Comparison of ENCODE assay signal across 9 cellular contexts in the genomic region with DNA sequence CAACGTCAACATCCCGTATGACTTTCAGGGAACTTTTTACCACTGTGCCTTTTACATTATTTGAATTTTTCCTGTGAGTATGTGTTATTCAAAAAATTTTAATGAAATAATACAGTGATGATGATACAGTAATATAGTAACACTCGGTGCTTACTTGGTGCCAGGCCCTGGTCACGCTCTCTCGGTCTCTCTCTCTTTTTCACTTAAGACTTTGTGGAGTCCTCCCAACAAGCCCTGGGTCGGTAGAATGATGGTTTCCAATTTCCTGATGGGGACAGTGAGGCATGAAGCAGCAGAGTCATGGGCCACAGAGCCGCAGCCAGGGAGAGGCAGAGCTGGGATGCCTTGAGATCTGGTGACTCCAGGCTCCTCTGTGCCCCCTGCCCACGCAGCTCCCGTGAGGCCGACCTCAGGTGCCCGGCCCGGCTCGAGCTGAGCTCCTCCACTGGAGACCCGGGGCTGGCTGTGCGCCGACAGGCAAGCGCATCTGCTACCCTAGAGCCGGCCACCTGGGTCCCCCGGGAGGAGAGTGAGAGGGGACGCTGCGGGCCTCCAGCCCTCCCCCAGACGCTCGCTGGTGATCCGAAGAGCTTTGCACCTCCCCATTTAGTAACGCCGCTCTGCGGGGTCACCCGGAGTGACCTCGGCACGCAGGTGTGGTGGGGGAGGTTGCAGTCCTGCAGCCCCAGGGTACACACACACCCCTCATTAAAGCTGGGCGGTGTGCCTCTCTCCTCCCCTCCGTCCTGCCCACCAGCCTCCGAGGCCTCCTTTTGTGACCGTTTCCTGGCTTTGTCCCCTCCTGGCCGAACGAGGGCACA. TPM values are rescaled to one million over a fixed set of nuclear protein-coding genes. Genes with fewer than 3 reads are reported as not detected.
DNase-seq lines count a peak whose midpoint lies in the region; ATAC-seq and TF ChIP-seq lines count a peak whose summit lies in the region.
"Had no signal": no experiment of that assay in that cellular context is flagged by ENCODE, and none has a peak within 500 bp of the region (broad histone marks: within the 10 kb centered on the region; RNA-seq: fewer than 3 reads in every experiment).

No MANE protein-coding gene starts in this region.

- peaks cover 0 to 32% (median 6%) of the 10 kb centered on the region in 4 donors for H3K4me1 ChIP-seq in upper lobe of left lung

- DNase-seq in NCI-H748 (lab: John Stamatoyannopoulos, UW; ENCODE audit: unreplicated experiment), result peak; percentile 31
- DNase-seq in NCI-H748 treated with DMSO at 0.1 percent for 48 hours (lab: John Stamatoyannopoulos, UW), result no peak
- DNase-seq in amniotic epithelial cell (ENCODE audit: low read depth), result peak; percentile 86
- peak; percentile 77 for DNase-seq in iPS-NIHi11 (ENCODE audit: low spot score)
- peak in 1 of 2 donors; percentile 81 for DNase-seq in upper lobe of left lung
- DNase-seq in omental fat pad (ENCODE audit: low spot score), result no peak

- H3K27me3 ChIP-seq in upper lobe of left lung, result no peaks in the 10 kb centered on the region

- TF ChIP-seq EP300 in upper lobe of left lung (IDR thresholded peaks at IDR 0.05), result no peak

- peak in 1 of 2 donors; percentile 19 for ATAC-seq in upper lobe of left lung (ENCODE audit: low FRiP score in 2 of 2)
- ATAC-seq in omental fat pad (ENCODE audit: low FRiP score), result no peak
- no peak for ATAC-seq in GM21367 (IDR thresholded peaks at IDR 0.05; ENCODE audit: unreplicated experiment)
- ATAC-seq in GM21576 (IDR thresholded peaks at IDR 0.05; ENCODE audit: unreplicated experiment), result no peak

- H3K9me3 ChIP-seq in upper lobe of left lung, result no peaks in the 10 kb centered on the region

- peak overlapping the region in 1 of 4 donors; percentile 29 for H3K27ac ChIP-seq in upper lobe of left lung

- 50 to 52% methylated on average over 19 to 23 of the region's 36 CpGs for WGBS in upper lobe of left lung, 2 donors

- no peak for TF ChIP-seq CTCF in upper lobe of left lung (IDR thresholded peaks at IDR 0.05)
- TF ChIP-seq CTCF in omental fat pad (IDR thresholded peaks at IDR 0.05), result no peak

- no peak for TF ChIP-seq POLR2A in upper lobe of left lung (IDR thresholded peaks at IDR 0.05)

- H3K36me3 ChIP-seq in upper lobe of left lung, result no peaks in the 10 kb centered on the region

- peak overlapping the region in 3 of 4 donors; percentile 17 to 33 (median 18) for H3K4me3 ChIP-seq in upper lobe of left lung

RNA-seq across cellular contexts. Expression of a gene that starts 4.4 kb away (rescaled TPM):
- total RNA-seq in upper lobe of left lung (1 to 10 TPM in 1 of 6 donors, under 1 TPM in 2, not detected in 3; 0.30 to 1.6 (median 0.94) TPM), omental fat pad (1 to 10 TPM in 1 of 4 donors, under 1 TPM in 2, not detected in 1; 0.36 to 1.5 (median 0.79) TPM)
- total RNA-seq: T-helper 1 cell treated with Interleukin-12 subunit alpha and Interleukin-12 subunit beta and Interleukin-4 antibody, amounts not matched to agents 30 ng/mL and 1 ng/mL, for 36 hours had no signal

RNA-seq across cellular contexts. Expression of a gene that starts 12.8 kb away (rescaled TPM):
- total RNA-seq in upper lobe of left lung (not detected), omental fat pad (under 1 TPM in 1 of 4 donors, not detected in 3; 0.56 TPM)
- total RNA-seq: T-helper 1 cell treated with Interleukin-12 subunit alpha and Interleukin-12 subunit beta and Interleukin-4 antibody, amounts not matched to agents 30 ng/mL and 1 ng/mL, for 36 hours had no signal

RNA-seq across cellular contexts. Expression of a gene that starts 30.9 kb away (rescaled TPM):
- total RNA-seq in upper lobe of left lung (10 to 100 TPM in 2 of 6 donors, 1 to 10 TPM in 4; 3.5 to 19.2 (median 8.4) TPM), omental fat pad (1 to 10 TPM; 1.3 to 4.0 (median 2.3) TPM)

RNA-seq across cellular contexts. Expression of a gene that starts 49.6 kb away (rescaled TPM):
- total RNA-seq in upper lobe of left lung (10 to 100 TPM; 11.1 to 21.6 (median 16.3) TPM), omental fat pad (1 to 10 TPM; 4.2 to 7.1 (median 5.0) TPM)

RNA-seq across cellular contexts. Expression of a gene that starts 50.4 kb away (rescaled TPM):
- total RNA-seq in upper lobe of left lung, result 10 to 100 TPM; 19.9 to 58.7 (median 34.9) TPM
- 10 to 100 TPM; 15.6 to 27.5 (median 17.4) TPM for total RNA-seq in omental fat pad

Comparison
In these comparisons a context has a peak if more than half of its experiments do, and no peak if none do; other contexts are left out.
1. DNase-seq: peak in NCI-H748 (single experiment), amniotic epithelial cell (single experiment) and iPS-NIHi11 (single experiment); none in NCI-H748 treated with DMSO at 0.1 percent for 48 hours (single experiment) and omental fat pad (single experiment).